Comparison of ENCODE assay signal across 1 cellular context in the genomic region with DNA sequence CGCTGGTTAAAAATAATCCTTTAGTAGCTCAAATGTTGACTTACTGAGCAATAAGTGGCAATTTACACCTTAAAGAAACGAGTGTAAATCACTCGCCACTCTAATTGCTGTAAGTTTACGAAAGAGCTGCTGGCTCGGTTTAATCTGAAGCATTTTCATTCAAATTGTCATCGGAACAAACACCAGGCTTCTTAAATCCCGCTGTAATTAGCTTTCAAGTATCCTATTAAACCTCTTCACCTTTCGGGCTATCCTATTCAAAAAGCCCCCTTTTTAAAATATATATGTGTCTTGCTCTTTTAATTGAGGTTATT.
TF ChIP-seq lines count a peak whose summit lies in the region.

No MANE protein-coding gene starts in this region.

TF ChIP-seq in SK-N-SH treated with all-trans-retinoic acid at 6 μM for 48 hours, 23 proteins besides CTCF, POLR2A, EP300 and RAD21 (continued from another document):
- TF ChIP-seq, protein P1, sequence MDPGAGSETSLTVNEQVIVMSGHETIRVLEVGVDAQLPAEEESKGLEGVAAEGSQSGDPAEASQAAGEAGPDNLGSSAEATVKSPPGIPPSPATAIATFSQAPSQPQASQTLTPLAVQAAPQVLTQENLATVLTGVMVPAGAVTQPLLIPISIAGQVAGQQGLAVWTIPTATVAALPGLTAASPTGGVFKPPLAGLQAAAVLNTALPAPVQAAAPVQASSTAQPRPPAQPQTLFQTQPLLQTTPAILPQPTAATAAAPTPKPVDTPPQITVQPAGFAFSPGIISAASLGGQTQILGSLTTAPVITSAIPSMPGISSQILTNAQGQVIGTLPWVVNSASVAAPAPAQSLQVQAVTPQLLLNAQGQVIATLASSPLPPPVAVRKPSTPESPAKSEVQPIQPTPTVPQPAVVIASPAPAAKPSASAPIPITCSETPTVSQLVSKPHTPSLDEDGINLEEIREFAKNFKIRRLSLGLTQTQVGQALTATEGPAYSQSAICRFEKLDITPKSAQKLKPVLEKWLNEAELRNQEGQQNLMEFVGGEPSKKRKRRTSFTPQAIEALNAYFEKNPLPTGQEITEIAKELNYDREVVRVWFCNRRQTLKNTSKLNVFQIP (CRISPR knock-in tag; IDR thresholded peaks at IDR 0.05; ENCODE audit: borderline replicate concordance, low read depth): no peak
- TF ChIP-seq, protein P2, sequence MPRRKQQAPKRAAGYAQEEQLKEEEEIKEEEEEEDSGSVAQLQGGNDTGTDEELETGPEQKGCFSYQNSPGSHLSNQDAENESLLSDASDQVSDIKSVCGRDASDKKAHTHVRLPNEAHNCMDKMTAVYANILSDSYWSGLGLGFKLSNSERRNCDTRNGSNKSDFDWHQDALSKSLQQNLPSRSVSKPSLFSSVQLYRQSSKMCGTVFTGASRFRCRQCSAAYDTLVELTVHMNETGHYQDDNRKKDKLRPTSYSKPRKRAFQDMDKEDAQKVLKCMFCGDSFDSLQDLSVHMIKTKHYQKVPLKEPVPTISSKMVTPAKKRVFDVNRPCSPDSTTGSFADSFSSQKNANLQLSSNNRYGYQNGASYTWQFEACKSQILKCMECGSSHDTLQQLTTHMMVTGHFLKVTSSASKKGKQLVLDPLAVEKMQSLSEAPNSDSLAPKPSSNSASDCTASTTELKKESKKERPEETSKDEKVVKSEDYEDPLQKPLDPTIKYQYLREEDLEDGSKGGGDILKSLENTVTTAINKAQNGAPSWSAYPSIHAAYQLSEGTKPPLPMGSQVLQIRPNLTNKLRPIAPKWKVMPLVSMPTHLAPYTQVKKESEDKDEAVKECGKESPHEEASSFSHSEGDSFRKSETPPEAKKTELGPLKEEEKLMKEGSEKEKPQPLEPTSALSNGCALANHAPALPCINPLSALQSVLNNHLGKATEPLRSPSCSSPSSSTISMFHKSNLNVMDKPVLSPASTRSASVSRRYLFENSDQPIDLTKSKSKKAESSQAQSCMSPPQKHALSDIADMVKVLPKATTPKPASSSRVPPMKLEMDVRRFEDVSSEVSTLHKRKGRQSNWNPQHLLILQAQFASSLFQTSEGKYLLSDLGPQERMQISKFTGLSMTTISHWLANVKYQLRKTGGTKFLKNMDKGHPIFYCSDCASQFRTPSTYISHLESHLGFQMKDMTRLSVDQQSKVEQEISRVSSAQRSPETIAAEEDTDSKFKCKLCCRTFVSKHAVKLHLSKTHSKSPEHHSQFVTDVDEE (CRISPR knock-in tag; IDR thresholded peaks at IDR 0.05): no peak
- TF ChIP-seq CREB5 (CRISPR knock-in tag; IDR thresholded peaks at IDR 0.05; ENCODE audit: low read depth) (no peak), ZNF70 (CRISPR knock-in tag; IDR thresholded peaks at IDR 0.05) (no peak)
TF ChIP-seq in SK-N-SH treated with all-trans-retinoic acid at 6 μM for 48 hours: peak in this region for 0.
